ENCODE assay signal across 1 cellular context in genomic region chr1:247291835-247292561, GRCh38.
TF ChIP-seq lines count a peak whose summit lies in the region.

No MANE protein-coding gene starts in this region.

TF ChIP-seq in SK-N-SH, 30 proteins besides CTCF, POLR2A, EP300 and RAD21 (continued from another document):
- TF ChIP-seq, protein P1, sequence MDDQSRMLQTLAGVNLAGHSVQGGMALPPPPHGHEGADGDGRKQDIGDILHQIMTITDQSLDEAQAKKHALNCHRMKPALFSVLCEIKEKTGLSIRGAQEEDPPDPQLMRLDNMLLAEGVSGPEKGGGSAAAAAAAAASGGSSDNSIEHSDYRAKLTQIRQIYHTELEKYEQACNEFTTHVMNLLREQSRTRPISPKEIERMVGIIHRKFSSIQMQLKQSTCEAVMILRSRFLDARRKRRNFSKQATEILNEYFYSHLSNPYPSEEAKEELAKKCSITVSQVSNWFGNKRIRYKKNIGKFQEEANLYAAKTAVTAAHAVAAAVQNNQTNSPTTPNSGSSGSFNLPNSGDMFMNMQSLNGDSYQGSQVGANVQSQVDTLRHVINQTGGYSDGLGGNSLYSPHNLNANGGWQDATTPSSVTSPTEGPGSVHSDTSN (IDR thresholded peaks at IDR 0.05): no peak
- TF ChIP-seq MXI1 (IDR thresholded peaks at IDR 0.05; ENCODE audit: low read depth, low read length): no peak
TF ChIP-seq in SK-N-SH: peak in this region for 0.
